8 cellular contexts compared by ENCODE assay signal in the genomic region with DNA sequence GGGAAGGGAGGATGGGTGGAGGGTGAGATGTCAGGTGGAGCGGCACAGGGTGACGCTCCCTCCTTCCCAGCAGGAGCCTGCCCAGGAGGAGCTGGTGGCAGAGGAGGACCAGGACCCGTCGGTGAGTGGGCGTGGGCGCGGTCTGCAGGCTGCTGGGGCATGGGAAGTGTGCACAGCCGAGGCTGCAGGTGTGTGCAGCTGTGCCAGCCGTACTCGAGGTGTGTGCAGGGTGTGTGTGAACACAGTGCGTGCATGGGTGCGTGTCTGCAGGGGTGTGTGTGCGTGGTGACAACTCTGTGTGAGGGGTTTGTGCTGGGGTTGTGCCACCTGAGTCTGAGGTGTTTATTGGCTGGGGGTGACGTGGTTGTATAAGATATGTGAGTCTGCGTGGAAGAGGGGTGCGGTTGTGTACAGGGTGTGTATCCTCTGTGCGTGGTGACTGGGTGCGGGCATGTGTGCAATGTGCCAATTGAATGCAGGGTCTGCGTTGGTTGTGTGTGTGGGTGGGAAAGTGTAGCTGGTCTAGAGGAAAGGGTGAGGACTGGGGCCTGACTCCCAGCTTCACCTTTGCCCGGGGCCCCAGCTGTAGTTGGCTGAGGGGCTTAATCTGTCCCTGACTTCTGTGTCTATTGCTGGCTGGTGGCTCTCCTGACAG. TPM values are rescaled to one million over a fixed set of nuclear protein-coding genes. Genes with fewer than 3 reads are reported as not detected.
DNase-seq lines count a peak whose midpoint lies in the region; ATAC-seq and TF ChIP-seq lines count a peak whose summit lies in the region.

No MANE protein-coding gene starts in this region.

- H3K9me3 ChIP-seq in HEK293 (ENCODE audit: control insufficient read depth, insufficient read depth, low read depth, low read length) (no peaks in the 10 kb centered on the region), heart right ventricle (no peaks in the 10 kb centered on the region)

- TF ChIP-seq CTCF in HEK293 (tag by site-specific recombination; IDR thresholded peaks at IDR 0.05) (no peak), heart right ventricle (IDR thresholded peaks at IDR 0.05) (peak in 1 of 9 donors; percentile 1)

- H3K36me3 ChIP-seq in HEK293 (ENCODE audit: control insufficient read depth in 2 of 2, insufficient read depth in 1 of 2, low read length in 2 of 2) (no peaks in the 10 kb centered on the region), heart right ventricle (peaks cover 0 to 28% (median 10%) of the 10 kb centered on the region in 9 donors)

- peaks cover 3% of the 10 kb centered on the region; the same call in 1 of the 2 replicates for H3K4me1 ChIP-seq in HEK293 (ENCODE audit: control insufficient read depth, insufficient read depth, low read length)
- H3K4me1 ChIP-seq in heart right ventricle = peaks cover 0 to 62% (median 22%) of the 10 kb centered on the region in 9 donors

- no peaks in the 10 kb centered on the region for H3K27me3 ChIP-seq in heart right ventricle

- intact Hi-C loops in heart right ventricle (cut with DNase I) = loop anchor here in 1 of 10 donors (10.0 kb wide), 1 partner anchor 115 kb away; a partner anchor contains a TSS
- intact Hi-C loops in posterior vena cava (cut with DNase I) = no loop called here

- DNase-seq in activated effector memory CD4-positive, alpha-beta T cell treated with anti-CD3 and anti-CD28 coated beads, Interleukin-2, amount 50 U/mL, for 16 hours = peak; percentile 79
- DNase-seq in heart right ventricle = no peak
- peak; percentile 57 for DNase-seq in retina
- no peak for DNase-seq in posterior vena cava (ENCODE audit: low spot score)
- DNase-seq in DMS153 treated with DMSO at 0.1 percent for 48 hours (lab: John Stamatoyannopoulos, UW; ENCODE audit: unreplicated experiment) = no peak

- CTCF ChIA-PET in HEK293 (lab: Yijun Ruan, JAX) = interaction anchor here (0.6 to 6.2 kb wide), 2 partner anchors 11 to 66 kb away, joined by 3 to 60 read pairs; a partner anchor contains a TSS

- H3K27ac ChIP-seq in HEK293 (ENCODE audit: extremely low read depth, low read depth, low read length) (no peak overlapping the region; the same call in 1 of the 2 replicates), heart right ventricle (peak overlapping the region; percentile 89 to 98 (median 92))

- H3K4me3 ChIP-seq in HEK293 (ENCODE audit: low read depth, low read length) = peak overlapping the region; percentile 52
- H3K4me3 ChIP-seq in heart right ventricle = peak overlapping the region; percentile 42 to 90 (median 80)

- POLR2A ChIA-PET in HEK293 (lab: Yijun Ruan, JAX) = interaction anchor here (1.1 kb wide), 1 partner anchor 11 kb away, joined by 6 read pairs; no protein-coding TSS in a partner anchor

- ATAC-seq in heart right ventricle (peak; percentile 48 to 65 (median 56)), HG03196 (IDR thresholded peaks at IDR 0.05; ENCODE audit: unreplicated experiment) (no peak), GM18873 (IDR thresholded peaks at IDR 0.05; ENCODE audit: low FRiP score, unreplicated experiment) (no peak)

- WGBS in heart right ventricle, 2 donors = 38 to 49% methylated on average over 20 of the region's 20 CpGs

TF ChIP-seq in HEK293, 187 proteins besides CTCF, POLR2A, EP300 and RAD21 (continues in another document):
- no peak for TF ChIP-seq ZNF623 (tag by site-specific recombination; IDR thresholded peaks at IDR 0.05)
- TF ChIP-seq, protein P1, sequence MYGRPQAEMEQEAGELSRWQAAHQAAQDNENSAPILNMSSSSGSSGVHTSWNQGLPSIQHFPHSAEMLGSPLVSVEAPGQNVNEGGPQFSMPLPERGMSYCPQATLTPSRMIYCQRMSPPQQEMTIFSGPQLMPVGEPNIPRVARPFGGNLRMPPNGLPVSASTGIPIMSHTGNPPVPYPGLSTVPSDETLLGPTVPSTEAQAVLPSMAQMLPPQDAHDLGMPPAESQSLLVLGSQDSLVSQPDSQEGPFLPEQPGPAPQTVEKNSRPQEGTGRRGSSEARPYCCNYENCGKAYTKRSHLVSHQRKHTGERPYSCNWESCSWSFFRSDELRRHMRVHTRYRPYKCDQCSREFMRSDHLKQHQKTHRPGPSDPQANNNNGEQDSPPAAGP (tag by site-specific recombination; IDR thresholded peaks at IDR 0.05) = peak; percentile 15; the same call in 1 of the 2 replicates
- TF ChIP-seq KLF1 (tag by site-specific recombination; IDR thresholded peaks at IDR 0.05) = peak; percentile 46; the same call in 1 of the 2 replicates
- TF ChIP-seq ZIC2 (tag by site-specific recombination; IDR thresholded peaks at IDR 0.05) = peak; percentile 47
- TF ChIP-seq, protein P2, sequence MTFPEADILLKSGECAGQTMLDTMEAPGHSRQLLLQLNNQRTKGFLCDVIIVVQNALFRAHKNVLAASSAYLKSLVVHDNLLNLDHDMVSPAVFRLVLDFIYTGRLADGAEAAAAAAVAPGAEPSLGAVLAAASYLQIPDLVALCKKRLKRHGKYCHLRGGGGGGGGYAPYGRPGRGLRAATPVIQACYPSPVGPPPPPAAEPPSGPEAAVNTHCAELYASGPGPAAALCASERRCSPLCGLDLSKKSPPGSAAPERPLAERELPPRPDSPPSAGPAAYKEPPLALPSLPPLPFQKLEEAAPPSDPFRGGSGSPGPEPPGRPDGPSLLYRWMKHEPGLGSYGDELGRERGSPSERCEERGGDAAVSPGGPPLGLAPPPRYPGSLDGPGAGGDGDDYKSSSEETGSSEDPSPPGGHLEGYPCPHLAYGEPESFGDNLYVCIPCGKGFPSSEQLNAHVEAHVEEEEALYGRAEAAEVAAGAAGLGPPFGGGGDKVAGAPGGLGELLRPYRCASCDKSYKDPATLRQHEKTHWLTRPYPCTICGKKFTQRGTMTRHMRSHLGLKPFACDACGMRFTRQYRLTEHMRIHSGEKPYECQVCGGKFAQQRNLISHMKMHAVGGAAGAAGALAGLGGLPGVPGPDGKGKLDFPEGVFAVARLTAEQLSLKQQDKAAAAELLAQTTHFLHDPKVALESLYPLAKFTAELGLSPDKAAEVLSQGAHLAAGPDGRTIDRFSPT (tag by site-specific recombination; IDR thresholded peaks at IDR 0.05) = peak; percentile 75; the same call in 1 of the 2 replicates
- TF ChIP-seq, protein P3, sequence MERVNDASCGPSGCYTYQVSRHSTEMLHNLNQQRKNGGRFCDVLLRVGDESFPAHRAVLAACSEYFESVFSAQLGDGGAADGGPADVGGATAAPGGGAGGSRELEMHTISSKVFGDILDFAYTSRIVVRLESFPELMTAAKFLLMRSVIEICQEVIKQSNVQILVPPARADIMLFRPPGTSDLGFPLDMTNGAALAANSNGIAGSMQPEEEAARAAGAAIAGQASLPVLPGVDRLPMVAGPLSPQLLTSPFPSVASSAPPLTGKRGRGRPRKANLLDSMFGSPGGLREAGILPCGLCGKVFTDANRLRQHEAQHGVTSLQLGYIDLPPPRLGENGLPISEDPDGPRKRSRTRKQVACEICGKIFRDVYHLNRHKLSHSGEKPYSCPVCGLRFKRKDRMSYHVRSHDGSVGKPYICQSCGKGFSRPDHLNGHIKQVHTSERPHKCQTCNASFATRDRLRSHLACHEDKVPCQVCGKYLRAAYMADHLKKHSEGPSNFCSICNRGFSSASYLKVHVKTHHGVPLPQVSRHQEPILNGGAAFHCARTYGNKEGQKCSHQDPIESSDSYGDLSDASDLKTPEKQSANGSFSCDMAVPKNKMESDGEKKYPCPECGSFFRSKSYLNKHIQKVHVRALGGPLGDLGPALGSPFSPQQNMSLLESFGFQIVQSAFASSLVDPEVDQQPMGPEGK (tag by site-specific recombination; IDR thresholded peaks at IDR 0.05) = no peak
- no peak for TF ChIP-seq ZNF175 (tag by site-specific recombination; IDR thresholded peaks at IDR 0.05)
- peak; percentile 80 for TF ChIP-seq ZNF600 (tag by site-specific recombination; IDR thresholded peaks at IDR 0.05)
- TF ChIP-seq ZBTB20 (tag by site-specific recombination; IDR thresholded peaks at IDR 0.05) = peak; percentile 61
- TF ChIP-seq, protein P4, sequence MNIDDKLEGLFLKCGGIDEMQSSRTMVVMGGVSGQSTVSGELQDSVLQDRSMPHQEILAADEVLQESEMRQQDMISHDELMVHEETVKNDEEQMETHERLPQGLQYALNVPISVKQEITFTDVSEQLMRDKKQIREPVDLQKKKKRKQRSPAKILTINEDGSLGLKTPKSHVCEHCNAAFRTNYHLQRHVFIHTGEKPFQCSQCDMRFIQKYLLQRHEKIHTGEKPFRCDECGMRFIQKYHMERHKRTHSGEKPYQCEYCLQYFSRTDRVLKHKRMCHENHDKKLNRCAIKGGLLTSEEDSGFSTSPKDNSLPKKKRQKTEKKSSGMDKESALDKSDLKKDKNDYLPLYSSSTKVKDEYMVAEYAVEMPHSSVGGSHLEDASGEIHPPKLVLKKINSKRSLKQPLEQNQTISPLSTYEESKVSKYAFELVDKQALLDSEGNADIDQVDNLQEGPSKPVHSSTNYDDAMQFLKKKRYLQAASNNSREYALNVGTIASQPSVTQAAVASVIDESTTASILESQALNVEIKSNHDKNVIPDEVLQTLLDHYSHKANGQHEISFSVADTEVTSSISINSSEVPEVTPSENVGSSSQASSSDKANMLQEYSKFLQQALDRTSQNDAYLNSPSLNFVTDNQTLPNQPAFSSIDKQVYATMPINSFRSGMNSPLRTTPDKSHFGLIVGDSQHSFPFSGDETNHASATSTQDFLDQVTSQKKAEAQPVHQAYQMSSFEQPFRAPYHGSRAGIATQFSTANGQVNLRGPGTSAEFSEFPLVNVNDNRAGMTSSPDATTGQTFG (tag by site-specific recombination; IDR thresholded peaks at IDR 0.05; ENCODE audit: borderline replicate concordance) = no peak
- TF ChIP-seq EGR2 (tag by site-specific recombination; IDR thresholded peaks at IDR 0.05; ENCODE audit: low read depth) = peak; percentile 72
- 0 out of 2 replicates have a peak, but pooled peaks have one; percentile 20 for TF ChIP-seq ZNF366 (tag by site-specific recombination; conservative IDR thresholded peaks at IDR 0.05)
- TF ChIP-seq TRIM28 (IDR thresholded peaks at IDR 0.05; ENCODE audit: borderline replicate concordance, low read length) = no peak
- peak; percentile 90 for TF ChIP-seq ZFHX2 (tag by site-specific recombination; conservative IDR thresholded peaks at IDR 0.05)

RNA-seq across cellular contexts. Expression of a gene that starts 0.7 kb away (rescaled TPM):
- total RNA-seq in heart right ventricle (10 to 100 TPM; 21.7 to 44.3 (median 26.9) TPM), posterior vena cava (10 to 100 TPM; 52.0 to 65.1 TPM)
- polyA plus RNA-seq in heart right ventricle = 10 to 100 TPM; 20.6 to 51.0 TPM

RNA-seq across cellular contexts. Expression of a gene that starts 9.0 kb away (rescaled TPM):
- 10 to 100 TPM in 2 of 10 donors, 1 to 10 TPM in 8; 4.1 to 25.0 (median 6.9) TPM for total RNA-seq in heart right ventricle
- 1 to 10 TPM; 7.5 to 8.0 TPM for polyA plus RNA-seq in heart right ventricle
- total RNA-seq in posterior vena cava = 10 to 100 TPM; 15.5 to 33.3 TPM

RNA-seq across cellular contexts. Expression of a gene that starts 12.2 kb away (rescaled TPM):
- total RNA-seq in heart right ventricle (10 to 100 TPM; 22.4 to 34.3 (median 27.1) TPM), posterior vena cava (10 to 100 TPM; 36.2 to 48.2 TPM)
- 10 to 100 TPM; 33.1 to 46.6 TPM for polyA plus RNA-seq in heart right ventricle

RNA-seq across cellular contexts. Expression of a gene that starts 29.9 kb away (rescaled TPM):
- total RNA-seq in heart right ventricle (100 to 1,000 TPM in 1 of 10 donors, 10 to 100 TPM in 4, 1 to 10 TPM in 5; 4.7 to 128 (median 13.0) TPM), posterior vena cava (100 to 1,000 TPM; 111 to 158 TPM)
- polyA plus RNA-seq in heart right ventricle = 10 to 100 TPM; 15.7 to 40.0 TPM

RNA-seq across cellular contexts. Expression of a gene that starts 34.1 kb away (rescaled TPM):
- total RNA-seq in heart right ventricle (10 to 100 TPM; 20.1 to 39.8 (median 23.5) TPM), posterior vena cava (10 to 100 TPM; 24.7 to 31.2 TPM)
- 10 to 100 TPM; 42.8 to 64.9 TPM for polyA plus RNA-seq in heart right ventricle

Comparison
In these comparisons a context has a peak if more than half of its experiments do, and no peak if none do; other contexts are left out.
1. DNase-seq: peak in activated effector memory CD4-positive, alpha-beta T cell treated with anti-CD3 and anti-CD28 coated beads, Interleukin-2, amount 50 U/mL, for 16 hours (single experiment) and retina (single experiment); none in heart right ventricle (0 of 2), posterior vena cava (single experiment) and DMS153 treated with DMSO at 0.1 percent for 48 hours (single experiment).
2. ATAC-seq: peak in heart right ventricle (8 of 8); none in HG03196 (single experiment) and GM18873 (single experiment).